ENCODE assay signal across 8 cellular contexts in genomic region chr16:1610841-1611653, GRCh38. TPM values are rescaled to one million over a fixed set of nuclear protein-coding genes. Genes with fewer than 3 reads are reported as not detected.
DNase-seq lines count a peak whose midpoint lies in the region; ATAC-seq and TF ChIP-seq lines count a peak whose summit lies in the region.

No MANE protein-coding gene starts in this region.

- no peaks in the 10 kb centered on the region for H3K9me3 ChIP-seq in DOHH2 (ENCODE audit: control insufficient read depth, insufficient read depth, low read length)
- no peaks in the 10 kb centered on the region for H3K9me3 ChIP-seq in MM.1S (replicated peaks; ENCODE audit: insufficient read depth, low read length)
- H3K9me3 ChIP-seq in body of pancreas, result no peaks in the 10 kb centered on the region
- no peaks in the 10 kb centered on the region for H3K9me3 ChIP-seq in subcutaneous abdominal adipose tissue (ENCODE audit: control insufficient read depth in 5 of 5, low read length in 5 of 5)

- H3K27me3 ChIP-seq in DOHH2 (ENCODE audit: control insufficient read depth, low read length), result no peaks in the 10 kb centered on the region
- H3K27me3 ChIP-seq in MM.1S (replicated peaks; ENCODE audit: insufficient read depth, low read length), result no peaks in the 10 kb centered on the region
- no peaks in the 10 kb centered on the region for H3K27me3 ChIP-seq in body of pancreas
- no peaks in the 10 kb centered on the region for H3K27me3 ChIP-seq in subcutaneous abdominal adipose tissue (ENCODE audit: control insufficient read depth in 5 of 5, insufficient read depth in 4 of 5, low read length in 5 of 5)

- ATAC-seq in body of pancreas (no peak), left lobe of liver (peak; percentile 21), GM19328 (IDR thresholded peaks at IDR 0.05; ENCODE audit: unreplicated experiment) (no peak), GM18909 (IDR thresholded peaks at IDR 0.05; ENCODE audit: poor library complexity, unreplicated experiment) (no peak)

- no peak for TF ChIP-seq CTCF in DOHH2 (IDR thresholded peaks at IDR 0.05; ENCODE audit: low read depth, low read length, poor library complexity, severe bottlenecking)
- no peak for TF ChIP-seq CTCF in MM.1S (IDR thresholded peaks at IDR 0.05; ENCODE audit: low read length)
- no peak for TF ChIP-seq CTCF in body of pancreas (IDR thresholded peaks at IDR 0.05)

- no peaks in the 10 kb centered on the region for H4K20me1 ChIP-seq in DOHH2 (ENCODE audit: control insufficient read depth, insufficient read depth, low read depth, low read length)
- H4K20me1 ChIP-seq in MM.1S (ENCODE audit: insufficient read depth, low read length), result no peaks in the 10 kb centered on the region

- H3K79me2 ChIP-seq in DOHH2 (ENCODE audit: control insufficient read depth, low read length) (peaks cover 34% of the 10 kb centered on the region), MM.1S (ENCODE audit: low read length) (peaks cover 27% of the 10 kb centered on the region)

- H3K9ac ChIP-seq in MM.1S (ENCODE audit: low read length) (peak overlapping the region; percentile 62), subcutaneous abdominal adipose tissue (ENCODE audit: low read length in 5 of 5) (peak overlapping the region in 4 of 5 donors; percentile 76 to 82 (median 78))

- DNase-seq in MM.1S, result no peak
- no peak for DNase-seq in body of pancreas
- DNase-seq in left lobe of liver (ENCODE audit: low spot score), result no peak
- DNase-seq in RPMI8226, result no peak

- intact Hi-C loops in body of pancreas (cut with DNase I), result no loop called here

- peak overlapping the region; percentile 79 for H3K4me2 ChIP-seq in DOHH2 (ENCODE audit: low read length)
- H3K4me2 ChIP-seq in MM.1S (ENCODE audit: low read depth, low read length), result peak overlapping the region; percentile 79

- TF ChIP-seq POLR2A in body of pancreas (IDR thresholded peaks at IDR 0.05), result no peak

- peaks cover 17% of the 10 kb centered on the region for H3K36me3 ChIP-seq in DOHH2 (ENCODE audit: control insufficient read depth, low read length)
- no peaks in the 10 kb centered on the region for H3K36me3 ChIP-seq in MM.1S (replicated peaks; ENCODE audit: insufficient read depth, low read length)
- peaks cover 0 to 3% of the 10 kb centered on the region in 2 donors for H3K36me3 ChIP-seq in body of pancreas (replicated peaks in 1 of 2; ENCODE audit: insufficient read depth in 1 of 2, low read depth in 2 of 2)
- peaks cover 0 to 8% (median 8%) of the 10 kb centered on the region in 5 donors for H3K36me3 ChIP-seq in subcutaneous abdominal adipose tissue (ENCODE audit: control insufficient read depth in 5 of 5, insufficient read depth in 5 of 5, low read length in 5 of 5)

- H3K27ac ChIP-seq in DOHH2 (ENCODE audit: low read depth, low read length) (peak overlapping the region; percentile 71), MM.1S (ENCODE audit: low read length) (peak overlapping the region; percentile 83; the same call in 1 of the 2 replicates), body of pancreas (peak overlapping the region; percentile 30 to 86 (median 64)), subcutaneous abdominal adipose tissue (ENCODE audit: low read depth, low read length) (peak overlapping the region; percentile 76)

- H3F3A ChIP-seq in DOHH2 (ENCODE audit: control insufficient read depth, insufficient read depth) (peaks cover 11% of the 10 kb centered on the region), MM.1S (ENCODE audit: insufficient read depth, low read length) (peaks cover 19% of the 10 kb centered on the region)

- peak overlapping the region; percentile 78 for H2AFZ ChIP-seq in MM.1S (ENCODE audit: low read length)

- H3K9me2 ChIP-seq in DOHH2 (replicated peaks; ENCODE audit: control insufficient read depth, low read length) (no peaks in the 10 kb centered on the region), MM.1S (replicated peaks; ENCODE audit: insufficient read depth, low read length) (no peaks in the 10 kb centered on the region)

- H3K4me3 ChIP-seq in DOHH2 (ENCODE audit: low read length) (peak overlapping the region; percentile 78), MM.1S (ENCODE audit: low read length) (peak overlapping the region; percentile 78), body of pancreas (peak overlapping the region in 1 of 2 donors; percentile 33), subcutaneous abdominal adipose tissue (ENCODE audit: low read depth in 1 of 5, low read length in 5 of 5) (peak overlapping the region; percentile 69 to 77 (median 73))

- peaks cover 31% of the 10 kb centered on the region for H3K4me1 ChIP-seq in DOHH2 (ENCODE audit: control insufficient read depth, low read length)
- H3K4me1 ChIP-seq in MM.1S (ENCODE audit: low read length), result peaks cover 16% of the 10 kb centered on the region; the same call in 1 of the 2 replicates
- peaks cover 44% of the 10 kb centered on the region for H3K4me1 ChIP-seq in body of pancreas
- peaks cover 5 to 54% (median 50%) of the 10 kb centered on the region in 5 donors for H3K4me1 ChIP-seq in subcutaneous abdominal adipose tissue (ENCODE audit: control insufficient read depth in 5 of 5, insufficient read depth in 5 of 5, low read length in 5 of 5)

- WGBS in body of pancreas, 2 donors, result 4 to 9% methylated on average over 23 to 66 of the region's 66 CpGs

RNA-seq across cellular contexts. Expression of gene IFT140, which starts 0.8 kb away (rescaled TPM):
- total RNA-seq in body of pancreas (10 to 100 TPM; 16.9 to 35.6 TPM), left lobe of liver (5.8 TPM)

RNA-seq across cellular contexts. Expression of gene CRAMP1, which starts 1.1 kb away (rescaled TPM):
- total RNA-seq in body of pancreas, result 10 to 100 TPM in 1 of 2 donors, 1 to 10 TPM in 1; 8.6 to 17.8 TPM
- total RNA-seq in left lobe of liver, result 6.9 TPM
